Comparison of ENCODE assay signal across 8 cellular contexts in genomic region chr1:212791676-212792395, GRCh38. TPM values are rescaled to one million over a fixed set of nuclear protein-coding genes. Genes with fewer than 3 reads are reported as not detected.
DNase-seq lines count a peak whose midpoint lies in the region; ATAC-seq, FAIRE-seq and TF ChIP-seq lines count a peak whose summit lies in the region.

Gene NSL1, minus strand, starts transcription at chr1:212791777. Its CDS starts 14 bp downstream, at chr1:212791763.
Gene TATDN3, plus strand, starts transcription at chr1:212791894. Its CDS starts 28 bp downstream, at chr1:212791922.

- peaks cover 0 to 2% of the 10 kb centered on the region in 2 experiments for H3K36me3 ChIP-seq in keratinocyte (ENCODE audit: control insufficient read depth in 2 of 2, extremely low read depth in 1 of 2, insufficient read depth in 2 of 2, low read length in 2 of 2)

- peak within 1 kb of the TSS; percentile 91 for H3K27ac ChIP-seq in keratinocyte (ENCODE audit: control insufficient read depth, insufficient read depth, low read length)

- peaks cover 13% of the 10 kb centered on the region for H3K79me2 ChIP-seq in keratinocyte (ENCODE audit: control insufficient read depth, insufficient read depth, low read length)

- H3K9me1 ChIP-seq in keratinocyte (ENCODE audit: control insufficient read depth, extremely low read depth, insufficient read depth, low read length) = no peaks in the 10 kb centered on the region

- no peaks in the 10 kb centered on the region for H3K27me3 ChIP-seq in keratinocyte (ENCODE audit: control insufficient read depth, extremely low read depth, insufficient read depth, low read length)

- peak within 1 kb of the TSS; percentile 95 for H3K9ac ChIP-seq in keratinocyte (ENCODE audit: control insufficient read depth, extremely low read depth, insufficient read depth, low read length)

- peaks cover 7% of the 10 kb centered on the region for H3K4me1 ChIP-seq in keratinocyte (ENCODE audit: control insufficient read depth, extremely low read depth, insufficient read depth, low read length)

- no peak for TF ChIP-seq CTCF in keratinocyte (optimal IDR thresholded peaks at IDR 0.05 in 1 of 3, IDR thresholded peaks at IDR 0.05 in 1 of 3, conservative IDR thresholded peaks at IDR 0.05 in 1 of 3; ENCODE audit: extremely low read depth in 1 of 3, insufficient read depth in 2 of 3, low read length in 3 of 3)

- H3K4me3 ChIP-seq in keratinocyte (ENCODE audit: control insufficient read depth in 2 of 3, extremely low read depth in 1 of 3, insufficient read depth in 2 of 3, low read depth in 1 of 3, low read length in 3 of 3) = peak within 1 kb of the TSS; percentile 90 to 100 (median 96)

- peak within 1 kb of the TSS; percentile 95 for H3K4me2 ChIP-seq in keratinocyte (ENCODE audit: control insufficient read depth, extremely low read depth, insufficient read depth, low read depth, low read length)

- dilution Hi-C loops in keratinocyte (cut with MboI; ENCODE audit: extremely low pct_ligation_motif_present, low sequenced_read_pairs) = no loop called here

- ATAC-seq in GM19043 (IDR thresholded peaks at IDR 0.05; ENCODE audit: low read depth, unreplicated experiment) = peak; percentile 57
- ATAC-seq in HG03354 (IDR thresholded peaks at IDR 0.05; ENCODE audit: poor library complexity, severe bottlenecking, unreplicated experiment) = peak; percentile 72

- H3K9me3 ChIP-seq in keratinocyte (ENCODE audit: control insufficient read depth, low read depth, low read length) = no peaks in the 10 kb centered on the region

- DNase-seq in AG20443 (ENCODE audit: low spot score) (peak; percentile 91), NCI-H446 (lab: John Stamatoyannopoulos, UW) (peak; percentile 93 to 98), cerebellar cortex (ENCODE audit: low spot score) (peak; percentile 91), keratinocyte (ENCODE audit: low read depth, low spot score) (peak; percentile 7)
- peak; percentile 99 for DNase-seq in activated CD4-positive, CD25-positive, alpha-beta regulatory T cell treated with anti-CD3 and anti-CD28 coated beads, Interleukin-2, amount 50 U/mL, for 72 hours
- peak; percentile 88 to 100 (median 90) for DNase-seq in stimulated activated CD4-positive, alpha-beta T cell treated with anti-CD3 and anti-CD28 coated beads, Interleukin-12 subunit alpha, Interleukin-12 subunit beta, amount 100 ng/mL, for 48 hours (ENCODE audit: low read depth in 2 of 3, low spot score in 1 of 3)

- no peaks in the 10 kb centered on the region for H4K20me1 ChIP-seq in keratinocyte (ENCODE audit: control insufficient read depth, extremely low read depth, insufficient read depth, low read length)

- FAIRE-seq in keratinocyte (lab: Jason Lieb, UNC) = no peak

- H2AFZ ChIP-seq in keratinocyte (ENCODE audit: control insufficient read depth, low read length) = peak within 1 kb of the TSS; percentile 95

RNA-seq across cellular contexts. Expression of gene NSL1, which starts in this region (rescaled TPM):
- 14.1 to 25.5 TPM (median 20.5 TPM) in 3 replicates for polyA plus RNA-seq in keratinocyte
- 5.9 TPM for polyA plus RNA-seq in keratinocyte (2011; ENCODE audit: low read depth)
- 12.9 and 18.5 TPM in 2 replicates for polyA plus RNA-seq in keratinocyte (2011; cell fraction: cytosol; rRNA removed)
- 10.2 and 13.1 TPM in 2 replicates for polyA plus RNA-seq in keratinocyte (2011; cell fraction: nucleus; rRNA removed)
- polyA plus RNA-seq in keratinocyte (2012; ENCODE audit: low replicate concordance) = 5.7 and 16.6 TPM in 2 replicates
- polyA minus RNA-seq in keratinocyte = 4.4 to 7.2 TPM (median 5.7 TPM) in 3 replicates
- polyA minus RNA-seq in keratinocyte (2011; cell fraction: cytosol; rRNA and poly(A)+ RNA removed) = 10.7 TPM
- 4.6 and 4.7 TPM in 2 replicates for polyA minus RNA-seq in keratinocyte (2011; cell fraction: nucleus; rRNA and poly(A)+ RNA removed)

RNA-seq across cellular contexts. Expression of gene TATDN3, which starts in this region (rescaled TPM):
- polyA plus RNA-seq in keratinocyte = 9.0 to 11.6 TPM (median 10.5 TPM) in 3 replicates
- polyA plus RNA-seq in keratinocyte (2011; ENCODE audit: low read depth) = 7.5 TPM
- polyA plus RNA-seq in keratinocyte (2011; cell fraction: cytosol; rRNA removed) = 9.3 and 16.5 TPM in 2 replicates
- 7.8 and 8.2 TPM in 2 replicates for polyA plus RNA-seq in keratinocyte (2011; cell fraction: nucleus; rRNA removed)
- 8.9 and 9.1 TPM in 2 replicates for polyA plus RNA-seq in keratinocyte (2012; ENCODE audit: low replicate concordance)
- 3.5 to 10.5 TPM (median 10.1 TPM) in 3 replicates for polyA minus RNA-seq in keratinocyte
- polyA minus RNA-seq in keratinocyte (2011; cell fraction: cytosol; rRNA and poly(A)+ RNA removed) = 5.9 TPM
- 2.4 and 2.8 TPM in 2 replicates for polyA minus RNA-seq in keratinocyte (2011; cell fraction: nucleus; rRNA and poly(A)+ RNA removed)

Comparison
In these comparisons a context has a peak if more than half of its experiments do, and no peak if none do; other contexts are left out.
1. Peak in every context shown above with its lines: DNase-seq, ATAC-seq, H3K4me3 ChIP-seq and H3K27ac ChIP-seq.
2. DNase-seq: peak in every context shown above with its lines; median percentile 99 in activated CD4-positive, CD25-positive, alpha-beta regulatory T cell treated with anti-CD3 and anti-CD28 coated beads, Interleukin-2, amount 50 U/mL, for 72 hours; 96 in NCI-H446; 91 in AG20443; 91 in cerebellar cortex; 90 in stimulated activated CD4-positive, alpha-beta T cell treated with anti-CD3 and anti-CD28 coated beads, Interleukin-12 subunit alpha, Interleukin-12 subunit beta, amount 100 ng/mL, for 48 hours; 7 in keratinocyte.